ENCODE assay signal across 26 cellular contexts in genomic region chr6:37578104-37578503, GRCh38.
"Had no signal": no experiment of that assay in that cellular context is flagged by ENCODE, and none has a peak within 500 bp of the region (broad histone marks: within the 10 kb centered on the region; RNA-seq: fewer than 3 reads in every experiment).

No MANE protein-coding gene starts in this region.

- ATAC-seq: activated CD8-positive, alpha-beta T cell treated with anti-CD3 and anti-CD28 coated beads, Interleukin-2, amount 10 ng/mL, durations not matched to agents 7 days and 5 days; PC-3 had no signal

- H3K4me1 ChIP-seq: adrenal gland had no signal

- H3K36me3 ChIP-seq: adrenal gland, MG63, SJCRH30 had no signal

- H3K9me3 ChIP-seq: adrenal gland, MG63, SJCRH30 had no signal

- H3K27ac ChIP-seq: adrenal gland, SJCRH30, SK-N-MC had no signal

- H3K27me3 ChIP-seq: adrenal gland, MG63, SJCRH30 had no signal

- DNase-seq: activated CD4-positive, alpha-beta T cell treated with anti-CD3 and anti-CD28 coated beads, Interleukin-2, amount 10 ng/mL, durations not matched to agents 24 days and 14 days; activated CD4-positive, alpha-beta T cell treated with anti-CD3 and anti-CD28 coated beads, Interleukin-2, amount 50 U/mL, for 48 hours; activated CD8-positive, alpha-beta T cell treated with anti-CD3 and anti-CD28 coated beads, Interleukin-2, amount 10 ng/mL, durations not matched to agents 7 days and 5 days; activated gamma-delta T cell; activated naive CD4-positive, alpha-beta T cell treated with Interleukin-2 at 50 U/mL for 16 hours; activated T-cell treated with anti-CD3 and anti-CD28 coated beads, Interleukin-2, amount 50 U/mL, for 24 hours; adrenal gland; central memory CD4-positive, alpha-beta T cell; Kasumi-1; KG1; MG63; NCI-H1048; NCI-H1105 treated with DMSO at 0.1 percent for 48 hours; NCI-H1436; NCI-H1694; NCI-H1930; NCI-H2081 treated with DMSO at 0.1 percent for 48 hours; NCI-H510A; NCI-H526; NCI-H748 treated with DMSO at 0.1 percent for 48 hours; NK-92 treated with Interleukin-12 subunit alpha and Interleukin-12 subunit beta, amount 100 ng/mL, for 24 hours; PC-3; SHP77; SJCRH30; T1000 had no signal

- H3K4me3 ChIP-seq: adrenal gland, MG63, SJCRH30, SK-N-MC had no signal
